8 cellular contexts compared by ENCODE assay signal in genomic region chr11:67584881-67585873, GRCh38. TPM values are rescaled to one million over a fixed set of nuclear protein-coding genes. Genes with fewer than 3 reads are reported as not detected.
A peak's percentile ranks its signal among the peaks of the same experiment; 100 is the strongest.
DNase-seq lines count a peak whose midpoint lies in the region; ATAC-seq and TF ChIP-seq lines count a peak whose summit lies in the region.

No MANE protein-coding gene starts in this region.

- in situ Hi-C loops in GM23248 (cut with MboI), result no loop called here

- H3K4me1 ChIP-seq in GM23248 (ENCODE audit: insufficient read depth) (peaks cover 9% of the 10 kb centered on the region), skeletal muscle satellite cell (ENCODE audit: control insufficient read depth, insufficient read depth, low read length) (peaks cover 10% of the 10 kb centered on the region)

- H3K9ac ChIP-seq in GM23248 (peak overlapping the region; percentile 85), SU-DHL-6 (ENCODE audit: low read length) (peak overlapping the region; percentile 87), skeletal muscle satellite cell (ENCODE audit: low read depth, low read length) (peak overlapping the region; percentile 89)

- H3K79me2 ChIP-seq in GM23248 (ENCODE audit: insufficient read depth) (peaks cover 9% of the 10 kb centered on the region; the same call in 1 of the 2 replicates), SU-DHL-6 (ENCODE audit: insufficient read depth, low read length) (peaks cover 10% of the 10 kb centered on the region; the same call in 1 of the 2 replicates)

- H2AFZ ChIP-seq in GM23248 (no peak overlapping the region), SU-DHL-6 (ENCODE audit: low read depth, low read length, severe bottlenecking) (no peak overlapping the region)

- H3K9me3 ChIP-seq in GM23248 (ENCODE audit: low read depth) (no peaks in the 10 kb centered on the region), SU-DHL-6 (ENCODE audit: insufficient read depth, low read length) (no peaks in the 10 kb centered on the region), skeletal muscle satellite cell (replicated peaks; ENCODE audit: low read length) (no peaks in the 10 kb centered on the region)

- no peak for TF ChIP-seq CTCF in SU-DHL-6 (IDR thresholded peaks at IDR 0.05; ENCODE audit: insufficient read depth, low read length, poor library complexity, severe bottlenecking)
- TF ChIP-seq CTCF in foreskin fibroblast (IDR thresholded peaks at IDR 0.05; ENCODE audit: low read depth, low read length), result no peak

- H3K27me3 ChIP-seq in GM23248 (replicated peaks; ENCODE audit: insufficient read depth) (peaks cover 12% of the 10 kb centered on the region), SU-DHL-6 (ENCODE audit: low read length) (no peaks in the 10 kb centered on the region), skeletal muscle satellite cell (ENCODE audit: control insufficient read depth, insufficient read depth, low read length) (peaks cover 19% of the 10 kb centered on the region)

- H3K36me3 ChIP-seq in GM23248 (ENCODE audit: low read depth) (0 out of 2 replicates have a peak, but pooled peaks cover 8% of the 10 kb centered on the region), SU-DHL-6 (ENCODE audit: low read length) (peaks cover 8% of the 10 kb centered on the region; the same call in 1 of the 2 replicates), skeletal muscle satellite cell (ENCODE audit: insufficient read depth, low read length) (peaks cover 31% of the 10 kb centered on the region)

- H3K9me2 ChIP-seq in GM23248 (ENCODE audit: insufficient read depth) (no peaks in the 10 kb centered on the region), SU-DHL-6 (replicated peaks; ENCODE audit: insufficient read depth, low read length) (no peaks in the 10 kb centered on the region)

- peaks cover 12% of the 10 kb centered on the region; the same call in 1 of the 2 replicates for H3F3A ChIP-seq in GM23248 (ENCODE audit: insufficient read depth)
- H3F3A ChIP-seq in SU-DHL-6 (ENCODE audit: insufficient read depth), result peaks cover 57% of the 10 kb centered on the region

- ATAC-seq in GM21825 (IDR thresholded peaks at IDR 0.05; ENCODE audit: unreplicated experiment) (no peak), GM18868 (IDR thresholded peaks at IDR 0.05; ENCODE audit: unreplicated experiment) (no peak)

- H3K27ac ChIP-seq in GM23248 (peak overlapping the region; percentile 39), SU-DHL-6 (ENCODE audit: low read depth, low read length) (peak overlapping the region; percentile 93)

- H4K20me1 ChIP-seq in GM23248 (ENCODE audit: insufficient read depth), result no peaks in the 10 kb centered on the region
- no peaks in the 10 kb centered on the region for H4K20me1 ChIP-seq in SU-DHL-6 (ENCODE audit: low read depth, low read length)

- H3K4me2 ChIP-seq in GM23248 (ENCODE audit: unreplicated experiment), result peak overlapping the region; percentile 67
- H3K4me2 ChIP-seq in SU-DHL-6 (ENCODE audit: low read depth, low read length, poor library complexity, severe bottlenecking), result peak overlapping the region; percentile 62
- peak overlapping the region; percentile 93 for H3K4me2 ChIP-seq in skeletal muscle satellite cell (ENCODE audit: low read length)

- WGBS in GM23248 (ENCODE audit: low coverage in 1 of 2, low lambda C conversion rate in 2 of 2, missing lambda C conversion rate in 2 of 2), 2 experiments, result 88 to 89% methylated on average over 21 of the region's 21 CpGs

- DNase-seq in GM23248 (peak; percentile 30), foreskin fibroblast (peak in 1 of 2 donors; percentile 21), AG08396 (ENCODE audit: low spot score) (no peak), HuH-7 (ENCODE audit: low spot score) (no peak)

- H3K4me3 ChIP-seq in GM23248, result peak overlapping the region; percentile 68
- peak overlapping the region; percentile 72 for H3K4me3 ChIP-seq in SU-DHL-6 (ENCODE audit: insufficient read depth, low read length, poor library complexity, severe bottlenecking)
- peak overlapping the region; percentile 86 to 89 for H3K4me3 ChIP-seq in foreskin fibroblast (ENCODE audit: low read depth in 1 of 2, low read length in 2 of 2)
- H3K4me3 ChIP-seq in skeletal muscle satellite cell (ENCODE audit: low read length), result peak overlapping the region; percentile 85

RNA-seq across cellular contexts. Expression of gene GSTP1, which starts 1.6 kb away (rescaled TPM):
- 355 and 606 TPM in 2 replicates for total RNA-seq in GM23248 (2014; rRNA removed; shearing (Covaris generic))
- polyA plus RNA-seq in GM23248 (2016; fragmentation: Nextera tagmentation; extraction: Ambion mirVana), result 743 and 767 TPM in 2 replicates
- total RNA-seq in skeletal muscle satellite cell (2012; rRNA removed), result 604 and 708 TPM in 2 replicates

RNA-seq across cellular contexts. Expression of gene NDUFV1, which starts 21.6 kb away (rescaled TPM):
- total RNA-seq in GM23248 (2014; rRNA removed; shearing (Covaris generic)), result 168 and 209 TPM in 2 replicates
- 136 TPM in 2 replicates for polyA plus RNA-seq in GM23248 (2016; fragmentation: Nextera tagmentation; extraction: Ambion mirVana)
- total RNA-seq in skeletal muscle satellite cell (2012; rRNA removed), result 205 and 215 TPM in 2 replicates

RNA-seq across cellular contexts. Expression of gene NUDT8, which starts 44.6 kb away (rescaled TPM):
- 2.0 and 4.8 TPM in 2 replicates for total RNA-seq in GM23248 (2014; rRNA removed; shearing (Covaris generic))
- 4.1 TPM in 2 replicates for polyA plus RNA-seq in GM23248 (2016; fragmentation: Nextera tagmentation; extraction: Ambion mirVana)
- total RNA-seq in skeletal muscle satellite cell (2012; rRNA removed), result 2.5 and 8.7 TPM in 2 replicates

RNA-seq across cellular contexts. Expression of gene TBX10, which starts 54.4 kb away (rescaled TPM):
- not detected in 2 replicates for total RNA-seq in GM23248 (2014; rRNA removed; shearing (Covaris generic))
- not detected in 2 replicates for polyA plus RNA-seq in GM23248 (2016; fragmentation: Nextera tagmentation; extraction: Ambion mirVana)
- not detected in 2 replicates for total RNA-seq in skeletal muscle satellite cell (2012; rRNA removed)
